Comparison of ENCODE assay signal across 14 cellular contexts in genomic region chr1:1418464-1419362, GRCh38. TPM values are rescaled to one million over a fixed set of nuclear protein-coding genes. Genes with fewer than 3 reads are reported as not detected.
DNase-seq lines count a peak whose midpoint lies in the region; ATAC-seq and TF ChIP-seq lines count a peak whose summit lies in the region.
"Had no signal": no experiment of that assay in that cellular context is flagged by ENCODE, and none has a peak within 500 bp of the region (broad histone marks: within the 10 kb centered on the region; RNA-seq: fewer than 3 reads in every experiment).

No MANE protein-coding gene starts in this region.

- H3K36me3 ChIP-seq in right atrium auricular region (no peaks in the 10 kb centered on the region), aorta (ENCODE audit: control insufficient read depth in 1 of 2, insufficient read depth in 2 of 2, low read length in 1 of 2) (no peaks in the 10 kb centered on the region)

- H3K27me3 ChIP-seq in right atrium auricular region = no peaks in the 10 kb centered on the region
- H3K27me3 ChIP-seq in aorta (ENCODE audit: control insufficient read depth in 1 of 2, insufficient read depth in 2 of 2, low read length in 1 of 2) = no peaks in the 10 kb centered on the region

- H3K27me3 Mint-ChIP-seq in naive B cell = peaks cover 7 to 27% (median 24%) of the 10 kb centered on the region in 3 donors

- no peaks in the 10 kb centered on the region for H3K9me3 Mint-ChIP-seq in naive B cell
- H3K9me3 Mint-ChIP-seq: T-cell had no signal

- H3K4me1 ChIP-seq in right atrium auricular region = peaks cover 0 to 16% of the 10 kb centered on the region in 2 donors
- H3K4me1 ChIP-seq in aorta (ENCODE audit: control insufficient read depth in 1 of 2, insufficient read depth in 2 of 2, low read length in 2 of 2) = no peaks in the 10 kb centered on the region

- intact Hi-C loops in left ventricle myocardium superior (cut with micrococcal nuclease) (no loop called here), aorta (cut with DNase I) (no loop called here)

- H3K27ac ChIP-seq in right atrium auricular region (no peak overlapping the region), aorta (ENCODE audit: low read depth in 1 of 2, low read length in 2 of 2) (no peak overlapping the region)

- 92 to 95% methylated on average over 26 of the region's 26 CpGs for WGBS in aorta, 2 donors

- DNase-seq in left ventricle myocardium superior (peak; percentile 2), right atrium auricular region (ENCODE audit: low spot score) (no peak), ecto neural progenitor cell (ENCODE audit: low spot score) (peak; percentile 47), naive B cell (no peak), aorta (peak in 1 of 2 donors; percentile 44), NCI-H187 treated with DMSO at 0.1 percent for 48 hours (lab: John Stamatoyannopoulos, UW) (no peak)
- DNase-seq: ACHN; activated CD4-positive, alpha-beta T cell treated with anti-CD3 and anti-CD28 coated beads for 1 hour; KG1; NCI-H2029; T-cell had no signal

- ATAC-seq in left ventricle myocardium superior (no peak), naive B cell (ENCODE audit: low read depth in 2 of 2) (no peak), aorta (ENCODE audit: low FRiP score) (peak; percentile 22), GM19351 (IDR thresholded peaks at IDR 0.05; ENCODE audit: unreplicated experiment) (no peak), GM21723 (IDR thresholded peaks at IDR 0.05; ENCODE audit: unreplicated experiment) (no peak)

- TF ChIP-seq CTCF in right atrium auricular region (IDR thresholded peaks at IDR 0.05) = no peak

- H3K9me3 ChIP-seq in right atrium auricular region = no peaks in the 10 kb centered on the region
- H3K9me3 ChIP-seq in aorta (ENCODE audit: control insufficient read depth, low read length) = no peaks in the 10 kb centered on the region

- H3K4me1 Mint-ChIP-seq in naive B cell = peaks cover 5 to 12% (median 8%) of the 10 kb centered on the region in 3 donors

- H3K36me3 Mint-ChIP-seq in naive B cell = no peaks in the 10 kb centered on the region
- H3K36me3 Mint-ChIP-seq: T-cell had no signal

- H3K4me3 Mint-ChIP-seq in naive B cell = peak overlapping the region in 7 of 8 donors; percentile 4 to 78 (median 41)

- peak overlapping the region in 5 of 6 donors; percentile 7 to 85 (median 74) for H3K27ac Mint-ChIP-seq in naive B cell
- H3K27ac Mint-ChIP-seq: T-cell had no signal

- H3K4me3 ChIP-seq in right atrium auricular region (no peak overlapping the region), aorta (ENCODE audit: low read length in 2 of 2) (no peak overlapping the region)

RNA-seq across cellular contexts. Expression of gene ANKRD65, which starts 2.4 kb away (rescaled TPM):
- total RNA-seq in left ventricle myocardium superior (2.1 TPM), right atrium auricular region (1 to 10 TPM; 2.2 to 2.4 TPM), aorta (1 to 10 TPM; 1.5 to 6.9 TPM)
- polyA plus RNA-seq in naive B cell (ENCODE audit: low read depth in 6 of 6) (1 to 10 TPM in 1 of 6 donors, under 1 TPM in 4, not detected in 1; 0.17 to 1.5 (median 0.28) TPM), aorta (under 1 TPM in 1 of 2 donors, not detected in 1; 0.13 TPM)

RNA-seq across cellular contexts. Expression of gene MRPL20, which starts 11.6 kb away (rescaled TPM):
- 155 TPM for total RNA-seq in left ventricle myocardium superior
- total RNA-seq in right atrium auricular region = 100 to 1,000 TPM; 160 to 218 TPM
- polyA plus RNA-seq in naive B cell (ENCODE audit: low read depth in 6 of 6) = 100 to 1,000 TPM in 3 of 6 donors, 10 to 100 TPM in 3; 75.1 to 129 (median 102) TPM
- total RNA-seq in aorta = 10 to 100 TPM; 69.7 to 70.2 TPM
- 100 to 1,000 TPM; 144 to 184 TPM for polyA plus RNA-seq in aorta

RNA-seq across cellular contexts. Expression of gene VWA1, which starts 16.8 kb away (rescaled TPM):
- total RNA-seq in left ventricle myocardium superior = 13.5 TPM
- 10 to 100 TPM; 13.0 to 15.2 TPM for total RNA-seq in right atrium auricular region
- polyA plus RNA-seq in naive B cell (ENCODE audit: low read depth in 6 of 6) = under 1 TPM in 1 of 6 donors, not detected in 5; 0.41 TPM
- total RNA-seq in aorta = 10 to 100 TPM; 35.6 to 86.5 TPM
- polyA plus RNA-seq in aorta = 1 to 10 TPM in 1 of 2 donors, under 1 TPM in 1; 0.13 to 4.5 TPM

RNA-seq across cellular contexts. Expression of gene CCNL2, which starts 19.6 kb away (rescaled TPM):
- total RNA-seq in left ventricle myocardium superior (61.0 TPM), right atrium auricular region (10 to 100 TPM; 41.6 to 44.2 TPM), aorta (100 to 1,000 TPM; 153 to 246 TPM)
- polyA plus RNA-seq in naive B cell (ENCODE audit: low read depth in 6 of 6) (10 to 100 TPM; 16.8 to 50.2 (median 24.6) TPM), aorta (100 to 1,000 TPM in 1 of 2 donors, 10 to 100 TPM in 1; 34.6 to 409 TPM)

RNA-seq across cellular contexts. Expression of gene ATAD3C, which starts 30.8 kb away (rescaled TPM):
- total RNA-seq in left ventricle myocardium superior (1.9 TPM), right atrium auricular region (1 to 10 TPM; 1.4 to 2.8 TPM), aorta (1 to 10 TPM in 1 of 2 donors, under 1 TPM in 1; 0.42 to 5.5 TPM)
- polyA plus RNA-seq in naive B cell (ENCODE audit: low read depth in 6 of 6) (not detected), aorta (under 1 TPM in 1 of 2 donors, not detected in 1; 0.08 TPM)
- total RNA-seq: skeletal muscle tissue had no signal

Comparison
In these comparisons a context has a peak if more than half of its experiments do, and no peak if none do; other contexts are left out.
1. DNase-seq: peak in left ventricle myocardium superior (single experiment) and ecto neural progenitor cell (single experiment); none in right atrium auricular region (single experiment), naive B cell (single experiment) and NCI-H187 treated with DMSO at 0.1 percent for 48 hours (single experiment).